Comparison of ENCODE assay signal across 19 cellular contexts in genomic region chr7:499853-500485, GRCh38. TPM values are rescaled to one million over a fixed set of nuclear protein-coding genes. Genes with fewer than 3 reads are reported as not detected.
DNase-seq lines count a peak whose midpoint lies in the region; ATAC-seq, FAIRE-seq and TF ChIP-seq lines count a peak whose summit lies in the region.
"Had no signal": no experiment of that assay in that cellular context is flagged by ENCODE, and none has a peak within 500 bp of the region (broad histone marks: within the 10 kb centered on the region; RNA-seq: fewer than 3 reads in every experiment).

No MANE protein-coding gene starts in this region.

- no CpG with 5 or more reads among the region's 20 CpGs for WGBS in neuronal stem cell (ENCODE audit: extremely low coverage in 2 of 2, insufficient read length in 2 of 2, insufficient replicate concordance in 1 of 2), 2 donors

- no peaks in the 10 kb centered on the region for H3K27me3 ChIP-seq in right atrium auricular region
- H3K27me3 ChIP-seq in left ventricle myocardium inferior (ENCODE audit: low read depth), result no peaks in the 10 kb centered on the region
- H3K27me3 ChIP-seq in neuronal stem cell (ENCODE audit: control insufficient read depth in 3 of 3, insufficient read depth in 3 of 3, low read depth in 1 of 3, low read length in 3 of 3), result no peaks in the 10 kb centered on the region
- H3K27me3 ChIP-seq: Peyer's patch, SJCRH30 had no signal

- TF ChIP-seq CTCF in right atrium auricular region (IDR thresholded peaks at IDR 0.05) (no peak), left ventricle myocardium inferior (IDR thresholded peaks at IDR 0.05; ENCODE audit: borderline replicate concordance) (no peak)

- no peak overlapping the region for H2AFZ ChIP-seq in neuronal stem cell (ENCODE audit: low read length)

- H2BK120ac ChIP-seq in neuronal stem cell (ENCODE audit: low read depth, low read length), result no peak overlapping the region

- H3K4me2 ChIP-seq in neuronal stem cell (ENCODE audit: insufficient read depth, low read length, poor library complexity, severe bottlenecking), result no peak overlapping the region

- ATAC-seq in Right ventricle myocardium inferior (no peak), GM21360 (IDR thresholded peaks at IDR 0.05; ENCODE audit: unreplicated experiment) (no peak), GM21723 (IDR thresholded peaks at IDR 0.05; ENCODE audit: unreplicated experiment) (no peak)
- ATAC-seq: CD8-positive, alpha-beta T cell had no signal

- no peak overlapping the region for H3K9ac ChIP-seq in neuronal stem cell (ENCODE audit: low read depth, low read length, poor library complexity)

- no peaks in the 10 kb centered on the region for H3K79me1 ChIP-seq in neuronal stem cell (ENCODE audit: low read depth, low read length)

- intact Hi-C loops in Right ventricle myocardium inferior (cut with DNase I) (no loop called here), left ventricle myocardium inferior (cut with micrococcal nuclease) (no loop called here)

- H2AK5ac ChIP-seq in neuronal stem cell (ENCODE audit: low read depth, low read length), result peak overlapping the region; percentile 86

- H3K18ac ChIP-seq in neuronal stem cell (ENCODE audit: low read length), result peak overlapping the region; percentile 42

- H4K8ac ChIP-seq in neuronal stem cell (ENCODE audit: low read depth, low read length), result no peak overlapping the region

- H3K9me3 ChIP-seq in right atrium auricular region (no peaks in the 10 kb centered on the region), left ventricle myocardium inferior (replicated peaks) (no peaks in the 10 kb centered on the region), neuronal stem cell (replicated peaks in 1 of 2; ENCODE audit: control insufficient read depth in 2 of 2, insufficient read depth in 1 of 2, low read depth in 1 of 2, low read length in 2 of 2) (peaks cover 0 to 3% of the 10 kb centered on the region in 2 donors)
- H3K9me3 ChIP-seq: Peyer's patch, SJCRH30 had no signal

- peak; percentile 56 for FAIRE-seq in urothelium cell line (lab: Jason Lieb, UNC)

- H3K23ac ChIP-seq in neuronal stem cell (ENCODE audit: low read depth, low read length, poor library complexity), result no peak overlapping the region

- no peak overlapping the region for H3K14ac ChIP-seq in neuronal stem cell (ENCODE audit: low read length)

- no peak overlapping the region for H2BK12ac ChIP-seq in neuronal stem cell (ENCODE audit: low read length)

- peaks cover 0 to 19% of the 10 kb centered on the region in 2 donors for H3K4me1 ChIP-seq in right atrium auricular region
- H3K4me1 ChIP-seq in left ventricle myocardium inferior, result peaks cover 29% of the 10 kb centered on the region
- H3K4me1 ChIP-seq in neuronal stem cell (ENCODE audit: control insufficient read depth in 2 of 2, insufficient read depth in 1 of 2, low read depth in 1 of 2, low read length in 2 of 2), result peaks cover 0 to 6% of the 10 kb centered on the region in 2 donors
- H3K4me1 ChIP-seq: SJCRH30 had no signal

- H3K4ac ChIP-seq in neuronal stem cell (ENCODE audit: low read length), result no peak overlapping the region

- H3K27ac ChIP-seq in right atrium auricular region, result no peak overlapping the region
- H3K27ac ChIP-seq in left ventricle myocardium inferior (replicated peaks), result no peak overlapping the region
- no peak overlapping the region for H3K27ac ChIP-seq in neuronal stem cell (replicated peaks; ENCODE audit: low read length)
- H3K27ac ChIP-seq: 22Rv1, Peyer's patch, SJCRH30 had no signal

- H4K91ac ChIP-seq in neuronal stem cell (ENCODE audit: low read depth, low read length, poor library complexity), result no peak overlapping the region

- no peak overlapping the region for H2BK5ac ChIP-seq in neuronal stem cell (ENCODE audit: low read length)

- H3K4me3 ChIP-seq in right atrium auricular region, result no peak overlapping the region
- no peak overlapping the region for H3K4me3 ChIP-seq in left ventricle myocardium inferior
- H3K4me3 ChIP-seq in neuronal stem cell (ENCODE audit: low read length in 2 of 2), result no peak overlapping the region
- H3K4me3 ChIP-seq: Peyer's patch, SJCRH30 had no signal

- H3K36me3 ChIP-seq in right atrium auricular region, result peaks cover 61% of the 10 kb centered on the region
- peaks cover 63% of the 10 kb centered on the region for H3K36me3 ChIP-seq in left ventricle myocardium inferior
- peaks cover 0 to 2% of the 10 kb centered on the region in 2 donors for H3K36me3 ChIP-seq in neuronal stem cell (replicated peaks in 1 of 2; ENCODE audit: control insufficient read depth in 2 of 2, insufficient read depth in 2 of 2, low read length in 2 of 2)

- DNase-seq in Right ventricle myocardium inferior (ENCODE audit: missing footprints) (peak; percentile 37), right atrium auricular region (ENCODE audit: low spot score) (no peak), left ventricle myocardium inferior (peak; percentile 11), neuronal stem cell (ENCODE audit: low spot score) (no peak), urothelium cell line (ENCODE audit: low spot score) (no peak), OCI-M2 (lab: John Stamatoyannopoulos, UW; ENCODE audit: unreplicated experiment) (no peak)
- DNase-seq: DMS 273 treated with DMSO at 0.1 percent for 48 hours, H7, NCI-H1417 treated with DMSO at 0.1 percent for 48 hours, NCI-H2029 treated with DMSO at 0.1 percent for 48 hours, NCI-H510A, NCI-H82, SJCRH30 had no signal

- peak overlapping the region; percentile 52 for H2BK15ac ChIP-seq in neuronal stem cell (ENCODE audit: low read length)

RNA-seq across cellular contexts. Expression of gene PDGFA, which starts 19.7 kb away (rescaled TPM):
- 37.2 TPM for total RNA-seq in Right ventricle myocardium inferior
- 10 to 100 TPM; 31.8 to 34.2 TPM for total RNA-seq in right atrium auricular region
- total RNA-seq in left ventricle myocardium inferior, result 26.0 TPM
- polyA plus RNA-seq in neuronal stem cell (2013, experiment 1 of 2), result 6.2 TPM
- polyA plus RNA-seq in neuronal stem cell (2013, experiment 2 of 2), result 5.7 TPM
- polyA plus RNA-seq: IgD-negative memory B cell had no signal

Comparison
In these comparisons a context has a peak if more than half of its experiments do, and no peak if none do; other contexts are left out.
1. DNase-seq: peak in Right ventricle myocardium inferior (single experiment) and left ventricle myocardium inferior (single experiment); none in right atrium auricular region (single experiment), neuronal stem cell (single experiment), urothelium cell line (single experiment) and OCI-M2 (single experiment).